16 cellular contexts compared by ENCODE assay signal in the genomic region with DNA sequence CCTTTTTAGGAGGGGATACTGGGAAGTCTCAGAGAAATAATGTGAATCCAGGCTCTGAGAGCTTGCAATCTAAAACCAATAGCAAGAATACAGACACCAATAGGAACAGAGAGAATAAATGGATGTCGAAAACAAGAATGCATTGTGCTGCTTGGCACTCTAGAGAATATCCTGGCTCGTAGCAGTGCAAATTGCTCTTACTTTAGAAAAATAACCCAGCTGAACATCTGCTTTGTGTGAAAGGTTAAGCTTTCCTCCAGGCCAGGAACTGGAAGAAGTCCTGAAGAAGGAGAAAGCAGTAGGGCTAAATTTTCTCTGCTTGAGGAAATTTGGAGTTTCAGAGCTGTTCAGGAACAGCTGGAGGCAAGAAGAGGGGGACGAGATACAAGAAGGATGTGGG.
DNase-seq lines count a peak whose midpoint lies in the region; ATAC-seq and TF ChIP-seq lines count a peak whose summit lies in the region.
"Had no signal": no experiment of that assay in that cellular context is flagged by ENCODE, and none has a peak within 500 bp of the region (broad histone marks: within the 10 kb centered on the region; RNA-seq: fewer than 3 reads in every experiment).

No MANE protein-coding gene starts in this region.

- peak overlapping the region; percentile 62 for H3K9ac ChIP-seq in mesenchymal stem cell (ENCODE audit: low read length)

- H3K4me1 Mint-ChIP-seq in Calu3 (ENCODE audit: low read depth, unreplicated experiment), result no peaks in the 10 kb centered on the region
- no peaks in the 10 kb centered on the region for H3K4me1 Mint-ChIP-seq in CD8-positive, alpha-beta T cell (ENCODE audit: low read depth)

- no peak overlapping the region for H2BK5ac ChIP-seq in mesenchymal stem cell (ENCODE audit: low read depth, low read length, poor library complexity, severe bottlenecking)

- H3K9me3 ChIP-seq in left ventricle myocardium inferior (replicated peaks) (peaks cover 7% of the 10 kb centered on the region), mesenchymal stem cell (ENCODE audit: control insufficient read depth, low read length) (peaks cover 11% of the 10 kb centered on the region)
- H3K9me3 ChIP-seq in CD8-positive, alpha-beta T cell (ENCODE audit: low read length), result no peaks in the 10 kb centered on the region

- POLR2A ChIA-PET in CD8-positive, alpha-beta T cell (lab: Charles Lee), result interaction anchor here (0.6 kb wide), 1 partner anchor 680 kb away, joined by 7 read pairs; no protein-coding TSS in a partner anchor

- no peak overlapping the region for H3K27ac ChIP-seq in left ventricle myocardium inferior (replicated peaks)
- H3K27ac ChIP-seq in mesenchymal stem cell (ENCODE audit: low read length, poor library complexity, severe bottlenecking), result no peak overlapping the region
- H3K27ac ChIP-seq in CD8-positive, alpha-beta T cell (ENCODE audit: low read depth, low read length), result no peak overlapping the region
- H3K27ac ChIP-seq: PC-9, SJSA1 had no signal

- peak overlapping the region in 1 of 2 experiments; percentile 18 for H3K18ac ChIP-seq in mesenchymal stem cell (ENCODE audit: low read depth in 1 of 2, low read length in 2 of 2)

- no peaks in the 10 kb centered on the region for H3K36me3 Mint-ChIP-seq in Calu3 (ENCODE audit: insufficient read depth, unreplicated experiment)
- no peaks in the 10 kb centered on the region for H3K36me3 Mint-ChIP-seq in CD8-positive, alpha-beta T cell

- H3K9me3 Mint-ChIP-seq in Calu3 (ENCODE audit: low read depth, unreplicated experiment), result peaks cover 3% of the 10 kb centered on the region
- no peaks in the 10 kb centered on the region for H3K9me3 Mint-ChIP-seq in CD8-positive, alpha-beta T cell

- H3K27me3 ChIP-seq in left ventricle myocardium inferior (ENCODE audit: low read depth) (no peaks in the 10 kb centered on the region), mesenchymal stem cell (ENCODE audit: control insufficient read depth in 1 of 2, insufficient read depth in 1 of 2, low read length in 2 of 2) (no peaks in the 10 kb centered on the region)
- no peaks in the 10 kb centered on the region for H3K27me3 ChIP-seq in CD8-positive, alpha-beta T cell (ENCODE audit: insufficient read depth, low read length)
- H3K27me3 ChIP-seq: BE2C, SJSA1 had no signal

- no peak overlapping the region for H3K4me3 Mint-ChIP-seq in Calu3 (ENCODE audit: low read depth, unreplicated experiment)
- H3K4me3 Mint-ChIP-seq in CD8-positive, alpha-beta T cell, result no peak overlapping the region
- H3K4me3 Mint-ChIP-seq: CD4-positive, CD25-positive, alpha-beta regulatory T cell had no signal

- H3K4me3 ChIP-seq in left ventricle myocardium inferior (no peak overlapping the region), mesenchymal stem cell (ENCODE audit: insufficient read depth in 1 of 2, low read depth in 1 of 2, low read length in 2 of 2) (no peak overlapping the region)
- H3K4me3 ChIP-seq in CD8-positive, alpha-beta T cell (ENCODE audit: low read depth, low read length), result no peak overlapping the region
- H3K4me3 ChIP-seq: PC-9, SJSA1 had no signal

- no peak overlapping the region for H3K14ac ChIP-seq in mesenchymal stem cell (ENCODE audit: low read length in 2 of 2)

- BruUV-seq in Calu3 (replicated peaks; lab: Mats Ljungman, UMichigan), result no TSS peak

- H2BK12ac ChIP-seq in mesenchymal stem cell (ENCODE audit: low read length in 2 of 2), result no peak overlapping the region

- no peak for DNase-seq in Right ventricle myocardium superior
- no peak for DNase-seq in left ventricle myocardium inferior
- DNase-seq in fibroblast of gingiva (ENCODE audit: low read depth), result peak; percentile 67
- DNase-seq in mesenchymal stem cell, result no peak
- no peak for DNase-seq in Calu3
- no peak for DNase-seq in GDM1 (lab: John Stamatoyannopoulos, UW)
- no peak for DNase-seq in CD8-positive, alpha-beta T cell
- DNase-seq: BE2C; CD4-positive, CD25-positive, alpha-beta regulatory T cell; KG1; MV-4-11; NCI-H1694 treated with DMSO at 0.1 percent for 48 hours; NCI-H526; PC-9 had no signal

- ATAC-seq in Right ventricle myocardium superior (ENCODE audit: poor library complexity), result peak; percentile 73
- no peak for ATAC-seq in CD8-positive, alpha-beta T cell
- ATAC-seq: HepG2 had no signal

- H3K4me1 ChIP-seq in left ventricle myocardium inferior (no peaks in the 10 kb centered on the region), mesenchymal stem cell (ENCODE audit: control insufficient read depth, insufficient read depth, low read depth, low read length) (peaks cover 3% of the 10 kb centered on the region)
- no peaks in the 10 kb centered on the region for H3K4me1 ChIP-seq in CD8-positive, alpha-beta T cell (ENCODE audit: insufficient read depth, low read length)
- H3K4me1 ChIP-seq: BE2C had no signal

- H2BK120ac ChIP-seq in mesenchymal stem cell (ENCODE audit: low read depth, low read length), result no peak overlapping the region

- H3K4me2 ChIP-seq in mesenchymal stem cell (ENCODE audit: low read length, poor library complexity, severe bottlenecking), result no peak overlapping the region
- H3K4me2 ChIP-seq: PC-9 had no signal

- H3K36me3 ChIP-seq in left ventricle myocardium inferior, result no peaks in the 10 kb centered on the region
- H3K36me3 ChIP-seq in mesenchymal stem cell (ENCODE audit: control insufficient read depth in 1 of 2, insufficient read depth in 2 of 2, low read depth in 1 of 2, low read length in 2 of 2), result no peaks in the 10 kb centered on the region
- no peaks in the 10 kb centered on the region for H3K36me3 ChIP-seq in CD8-positive, alpha-beta T cell (ENCODE audit: insufficient read depth, low read length)
- H3K36me3 ChIP-seq: BE2C, SJSA1 had no signal

- H3K79me1 ChIP-seq in mesenchymal stem cell (replicated peaks; ENCODE audit: low read length, poor library complexity, severe bottlenecking), result no peaks in the 10 kb centered on the region

- intact Hi-C loops in Right ventricle myocardium superior (cut with DNase I), result no loop called here
- intact Hi-C loops in left ventricle myocardium inferior (cut with micrococcal nuclease), result no loop called here
- intact Hi-C loops in Calu3 (cut with micrococcal nuclease; ENCODE audit: unreplicated experiment), result loop anchor here (2.0 to 5.0 kb wide), 2 partner anchors 69 to 173 kb away; no protein-coding TSS in a partner anchor
- intact Hi-C loops in CD8-positive, alpha-beta T cell (cut with DNase I, micrococcal nuclease), result no loop called here

- no peaks in the 10 kb centered on the region for H3K27me3 Mint-ChIP-seq in Calu3 (ENCODE audit: unreplicated experiment)
- peaks cover 2% of the 10 kb centered on the region for H3K27me3 Mint-ChIP-seq in CD8-positive, alpha-beta T cell (ENCODE audit: low read depth)
- H3K27me3 Mint-ChIP-seq: CD4-positive, CD25-positive, alpha-beta regulatory T cell had no signal

- H3K27ac Mint-ChIP-seq in Calu3 (ENCODE audit: unreplicated experiment), result no peak overlapping the region
- no peak overlapping the region for H3K27ac Mint-ChIP-seq in CD8-positive, alpha-beta T cell
- H3K27ac Mint-ChIP-seq: CD4-positive, CD25-positive, alpha-beta regulatory T cell had no signal

- H2AK5ac ChIP-seq in mesenchymal stem cell (ENCODE audit: low read length, severe bottlenecking), result no peak overlapping the region

- CTCF ChIA-PET in Calu3 (lab: Charles Lee), result no interaction called here
- CTCF ChIA-PET in CD8-positive, alpha-beta T cell (lab: Charles Lee), result no interaction called here

- TF ChIP-seq CTCF in left ventricle myocardium inferior (IDR thresholded peaks at IDR 0.05; ENCODE audit: borderline replicate concordance), result no peak
- TF ChIP-seq CTCF in Calu3 (IDR thresholded peaks at IDR 0.05; ENCODE audit: unreplicated experiment), result no peak
- TF ChIP-seq CTCF in CD8-positive, alpha-beta T cell (IDR thresholded peaks at IDR 0.05), result no peak

- WGBS in mesenchymal stem cell, result 84% methylated on average over 3 of the region's 3 CpGs

- no peak overlapping the region for H4K8ac ChIP-seq in mesenchymal stem cell (ENCODE audit: low read length)

- H2BK15ac ChIP-seq in mesenchymal stem cell (ENCODE audit: low read depth, poor library complexity, severe bottlenecking), result no peak overlapping the region

- H2AFZ ChIP-seq in mesenchymal stem cell (ENCODE audit: low read depth, low read length), result no peak overlapping the region
- H2AFZ ChIP-seq: PC-9 had no signal

- no peak overlapping the region for H3K23ac ChIP-seq in mesenchymal stem cell (ENCODE audit: low read length in 2 of 2)

- H4K91ac ChIP-seq in mesenchymal stem cell (ENCODE audit: low read length), result no peak overlapping the region

- no peak overlapping the region for H3K4ac ChIP-seq in mesenchymal stem cell (ENCODE audit: low read depth in 1 of 2, low read length in 2 of 2)
